1 cellular context compared by ENCODE assay signal in the genomic region with DNA sequence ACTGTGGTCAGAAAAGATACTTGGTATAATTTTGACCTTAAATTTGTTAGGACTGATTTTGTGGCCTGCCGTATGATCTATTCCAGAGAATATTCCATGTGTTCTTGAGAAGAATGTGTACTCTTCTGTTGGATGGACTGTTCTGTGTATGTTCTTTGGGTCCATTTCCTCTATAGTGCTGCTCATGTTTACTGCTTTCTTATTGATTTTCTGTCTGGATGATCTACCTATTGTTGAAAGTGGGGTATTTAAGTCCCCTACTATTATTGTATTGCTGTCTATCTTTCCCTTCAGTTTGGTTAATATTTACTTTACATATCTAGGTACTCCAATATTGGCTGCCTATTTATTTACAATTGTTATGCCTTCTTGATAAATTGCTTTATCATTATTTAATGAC.
TF ChIP-seq lines count a peak whose summit lies in the region.

No MANE protein-coding gene starts in this region.

TF ChIP-seq in HepG2, 621 proteins besides CTCF, POLR2A, EP300 and RAD21 (continued from another document):
- TF ChIP-seq, protein P1, sequence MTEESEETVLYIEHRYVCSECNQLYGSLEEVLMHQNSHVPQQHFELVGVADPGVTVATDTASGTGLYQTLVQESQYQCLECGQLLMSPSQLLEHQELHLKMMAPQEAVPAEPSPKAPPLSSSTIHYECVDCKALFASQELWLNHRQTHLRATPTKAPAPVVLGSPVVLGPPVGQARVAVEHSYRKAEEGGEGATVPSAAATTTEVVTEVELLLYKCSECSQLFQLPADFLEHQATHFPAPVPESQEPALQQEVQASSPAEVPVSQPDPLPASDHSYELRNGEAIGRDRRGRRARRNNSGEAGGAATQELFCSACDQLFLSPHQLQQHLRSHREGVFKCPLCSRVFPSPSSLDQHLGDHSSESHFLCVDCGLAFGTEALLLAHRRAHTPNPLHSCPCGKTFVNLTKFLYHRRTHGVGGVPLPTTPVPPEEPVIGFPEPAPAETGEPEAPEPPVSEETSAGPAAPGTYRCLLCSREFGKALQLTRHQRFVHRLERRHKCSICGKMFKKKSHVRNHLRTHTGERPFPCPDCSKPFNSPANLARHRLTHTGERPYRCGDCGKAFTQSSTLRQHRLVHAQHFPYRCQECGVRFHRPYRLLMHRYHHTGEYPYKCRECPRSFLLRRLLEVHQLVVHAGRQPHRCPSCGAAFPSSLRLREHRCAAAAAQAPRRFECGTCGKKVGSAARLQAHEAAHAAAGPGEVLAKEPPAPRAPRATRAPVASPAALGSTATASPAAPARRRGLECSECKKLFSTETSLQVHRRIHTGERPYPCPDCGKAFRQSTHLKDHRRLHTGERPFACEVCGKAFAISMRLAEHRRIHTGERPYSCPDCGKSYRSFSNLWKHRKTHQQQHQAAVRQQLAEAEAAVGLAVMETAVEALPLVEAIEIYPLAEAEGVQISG (CRISPR knock-in tag; IDR thresholded peaks at IDR 0.05), result no peak
- TF ChIP-seq MAFG (CRISPR knock-in tag; IDR thresholded peaks at IDR 0.05) (no peak), ZNF235 (CRISPR knock-in tag; IDR thresholded peaks at IDR 0.05; ENCODE audit: borderline replicate concordance) (no peak), SNRNP70 (IDR thresholded peaks at IDR 0.05; ENCODE audit: low read depth, low read length) (no peak), HHEX (CRISPR knock-in tag; IDR thresholded peaks at IDR 0.05) (peak; percentile 81), AGO2 (optimal IDR thresholded peaks at IDR 0.05; ENCODE audit: low read depth, low read length) (no peak), ZNF138 (CRISPR knock-in tag; IDR thresholded peaks at IDR 0.05; ENCODE audit: low read depth) (no peak), ZNF12 (CRISPR knock-in tag; IDR thresholded peaks at IDR 0.05) (no peak), POLR2AphosphoS2 (IDR thresholded peaks at IDR 0.05; ENCODE audit: low read depth, low read length) (no peak), ZNF660 (CRISPR knock-in tag; IDR thresholded peaks at IDR 0.05; ENCODE audit: borderline replicate concordance, low read depth) (no peak), TEAD2 (CRISPR knock-in tag; IDR thresholded peaks at IDR 0.05) (no peak), ETV5 (CRISPR knock-in tag; IDR thresholded peaks at IDR 0.05; ENCODE audit: borderline replicate concordance) (no peak), SOX6 (IDR thresholded peaks at IDR 0.05) (no peak), SOX6 (CRISPR knock-in tag; IDR thresholded peaks at IDR 0.05) (peak; percentile 44; the same call in 1 of the 2 replicates), ZFP90 (CRISPR knock-in tag; IDR thresholded peaks at IDR 0.05; ENCODE audit: borderline replicate concordance) (no peak), ZFP36L2 (CRISPR knock-in tag; IDR thresholded peaks at IDR 0.05) (no peak), SOX13 (IDR thresholded peaks at IDR 0.05) (no peak), SOX13 (CRISPR knock-in tag; conservative IDR thresholded peaks at IDR 0.05 in 1 of 2, IDR thresholded peaks at IDR 0.05 in 1 of 2) (peak in 1 of 2 experiments; percentile 43; a peak in 1 of 4 replicates), ZKSCAN1 (IDR thresholded peaks at IDR 0.05; ENCODE audit: low read length) (no peak)
- TF ChIP-seq, protein P2, sequence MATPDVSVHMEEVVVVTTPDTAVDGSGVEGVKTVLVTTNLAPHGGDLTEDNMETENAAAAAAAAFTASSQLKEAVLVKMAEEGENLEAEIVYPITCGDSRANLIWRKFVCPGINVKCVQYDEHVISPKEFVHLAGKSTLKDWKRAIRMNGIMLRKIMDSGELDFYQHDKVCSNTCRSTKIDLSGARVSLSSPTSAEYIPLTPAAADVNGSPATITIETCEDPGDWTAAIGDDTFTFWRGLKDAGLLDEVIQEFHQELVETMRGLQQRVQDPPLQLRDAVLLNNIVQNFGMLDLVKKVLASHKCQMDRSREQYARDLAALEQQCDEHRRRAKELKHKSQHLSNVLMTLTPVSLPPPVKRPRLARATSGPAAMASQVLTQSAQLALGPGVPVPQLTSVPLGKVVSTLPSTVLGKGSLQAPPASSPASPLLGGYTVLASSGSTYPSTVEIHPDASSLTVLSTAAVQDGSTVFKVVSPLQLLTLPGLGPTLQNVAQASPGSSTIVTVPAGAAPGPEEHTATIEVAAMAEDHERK (CRISPR knock-in tag; IDR thresholded peaks at IDR 0.05; ENCODE audit: low read depth), result no peak
- TF ChIP-seq, protein P3, sequence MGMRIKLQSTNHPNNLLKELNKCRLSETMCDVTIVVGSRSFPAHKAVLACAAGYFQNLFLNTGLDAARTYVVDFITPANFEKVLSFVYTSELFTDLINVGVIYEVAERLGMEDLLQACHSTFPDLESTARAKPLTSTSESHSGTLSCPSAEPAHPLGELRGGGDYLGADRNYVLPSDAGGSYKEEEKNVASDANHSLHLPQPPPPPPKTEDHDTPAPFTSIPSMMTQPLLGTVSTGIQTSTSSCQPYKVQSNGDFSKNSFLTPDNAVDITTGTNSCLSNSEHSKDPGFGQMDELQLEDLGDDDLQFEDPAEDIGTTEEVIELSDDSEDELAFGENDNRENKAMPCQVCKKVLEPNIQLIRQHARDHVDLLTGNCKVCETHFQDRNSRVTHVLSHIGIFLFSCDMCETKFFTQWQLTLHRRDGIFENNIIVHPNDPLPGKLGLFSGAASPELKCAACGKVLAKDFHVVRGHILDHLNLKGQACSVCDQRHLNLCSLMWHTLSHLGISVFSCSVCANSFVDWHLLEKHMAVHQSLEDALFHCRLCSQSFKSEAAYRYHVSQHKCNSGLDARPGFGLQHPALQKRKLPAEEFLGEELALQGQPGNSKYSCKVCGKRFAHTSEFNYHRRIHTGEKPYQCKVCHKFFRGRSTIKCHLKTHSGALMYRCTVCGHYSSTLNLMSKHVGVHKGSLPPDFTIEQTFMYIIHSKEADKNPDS (CRISPR knock-in tag; IDR thresholded peaks at IDR 0.05), result no peak
- TF ChIP-seq, protein P4, sequence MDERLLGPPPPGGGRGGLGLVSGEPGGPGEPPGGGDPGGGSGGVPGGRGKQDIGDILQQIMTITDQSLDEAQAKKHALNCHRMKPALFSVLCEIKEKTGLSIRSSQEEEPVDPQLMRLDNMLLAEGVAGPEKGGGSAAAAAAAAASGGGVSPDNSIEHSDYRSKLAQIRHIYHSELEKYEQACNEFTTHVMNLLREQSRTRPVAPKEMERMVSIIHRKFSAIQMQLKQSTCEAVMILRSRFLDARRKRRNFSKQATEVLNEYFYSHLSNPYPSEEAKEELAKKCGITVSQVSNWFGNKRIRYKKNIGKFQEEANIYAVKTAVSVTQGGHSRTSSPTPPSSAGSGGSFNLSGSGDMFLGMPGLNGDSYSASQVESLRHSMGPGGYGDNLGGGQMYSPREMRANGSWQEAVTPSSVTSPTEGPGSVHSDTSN (CRISPR knock-in tag; IDR thresholded peaks at IDR 0.05), result peak; percentile 49; the same call in 1 of the 2 replicates
